In genomic region chr17:80312621-80313135, GRCh38 we compare ENCODE assay signal across 15 cellular contexts. TPM values are rescaled to one million over a fixed set of nuclear protein-coding genes. Genes with fewer than 3 reads are reported as not detected.
DNase-seq lines count a peak whose midpoint lies in the region; ATAC-seq and TF ChIP-seq lines count a peak whose summit lies in the region.
"Had no signal": no experiment of that assay in that cellular context is flagged by ENCODE, and none has a peak within 500 bp of the region (broad histone marks: within the 10 kb centered on the region; RNA-seq: fewer than 3 reads in every experiment).

No MANE protein-coding gene starts in this region.

- CTCF ChIA-PET in activated CD8-positive, alpha-beta T cell treated with anti-CD3 and anti-CD28 coated beads for 36 hours (lab: Charles Lee), result no interaction called here

- no peak for DNase-seq in activated naive CD8-positive, alpha-beta T cell treated with anti-CD3 and anti-CD28 coated beads for 36 hours
- DNase-seq in activated naive CD8-positive, alpha-beta T cell treated with anti-CD3 and anti-CD28 coated beads, Interleukin-2, amount 50 U/mL, for 24 hours, result no peak
- no peak for DNase-seq in activated CD8-positive, alpha-beta T cell treated with anti-CD3 and anti-CD28 coated beads for 36 hours
- DNase-seq in mesenteric fat pad (ENCODE audit: low spot score) (peak; percentile 37), DMS153 (lab: John Stamatoyannopoulos, UW) (no peak), NOMO-1 treated with dmso at 0.1 percent for 144 hours (lab: John Stamatoyannopoulos, UW; ENCODE audit: unreplicated experiment) (no peak)
- DNase-seq: ACHN, H7, MG63, NCI-H1105, NCI-H1694 treated with DMSO at 0.1 percent for 48 hours, PC-3 had no signal

- intact Hi-C loops in activated CD8-positive, alpha-beta T cell treated with anti-CD3 and anti-CD28 coated beads for 36 hours (cut with micrococcal nuclease), result no loop called here

- ATAC-seq in activated naive CD8-positive, alpha-beta T cell treated with anti-CD3 and anti-CD28 coated beads, Interleukin-2, amount 50 U/mL, for 24 hours, result no peak
- ATAC-seq in activated CD8-positive, alpha-beta T cell treated with anti-CD3 and anti-CD28 coated beads for 36 hours, result no peak
- ATAC-seq in GM18873 (IDR thresholded peaks at IDR 0.05; ENCODE audit: low FRiP score, unreplicated experiment), result no peak
- ATAC-seq: PC-3, Right ventricle myocardium inferior had no signal

- no peak for TF ChIP-seq CTCF in activated CD8-positive, alpha-beta T cell treated with anti-CD3 and anti-CD28 coated beads for 36 hours (IDR thresholded peaks at IDR 0.05)

- no peak overlapping the region for H3K4me3 Mint-ChIP-seq in activated naive CD8-positive, alpha-beta T cell treated with anti-CD3 and anti-CD28 coated beads for 36 hours
- H3K4me3 Mint-ChIP-seq in activated naive CD8-positive, alpha-beta T cell treated with anti-CD3 and anti-CD28 coated beads, Interleukin-2, amount 50 U/mL, for 24 hours, result no peak overlapping the region
- H3K4me3 Mint-ChIP-seq in activated CD8-positive, alpha-beta T cell treated with anti-CD3 and anti-CD28 coated beads for 36 hours, result no peak overlapping the region
- H3K4me3 Mint-ChIP-seq: CD4-positive, alpha-beta T cell had no signal

- H3K4me1 Mint-ChIP-seq in activated naive CD8-positive, alpha-beta T cell treated with anti-CD3 and anti-CD28 coated beads for 36 hours, result peaks cover 3% of the 10 kb centered on the region
- peaks cover 21% of the 10 kb centered on the region for H3K4me1 Mint-ChIP-seq in activated naive CD8-positive, alpha-beta T cell treated with anti-CD3 and anti-CD28 coated beads, Interleukin-2, amount 50 U/mL, for 24 hours
- H3K4me1 Mint-ChIP-seq in activated CD8-positive, alpha-beta T cell treated with anti-CD3 and anti-CD28 coated beads for 36 hours (ENCODE audit: low read depth), result peaks cover 8% of the 10 kb centered on the region

- POLR2A ChIA-PET in activated CD8-positive, alpha-beta T cell treated with anti-CD3 and anti-CD28 coated beads for 36 hours (lab: Charles Lee), result no interaction called here

- H3K27ac Mint-ChIP-seq in activated naive CD8-positive, alpha-beta T cell treated with anti-CD3 and anti-CD28 coated beads for 36 hours, result peak overlapping the region; percentile 11
- H3K27ac Mint-ChIP-seq in activated naive CD8-positive, alpha-beta T cell treated with anti-CD3 and anti-CD28 coated beads, Interleukin-2, amount 50 U/mL, for 24 hours, result no peak overlapping the region
- H3K27ac Mint-ChIP-seq in activated CD8-positive, alpha-beta T cell treated with anti-CD3 and anti-CD28 coated beads for 36 hours, result peak overlapping the region; percentile 49
- H3K27ac Mint-ChIP-seq: CD4-positive, alpha-beta T cell had no signal

- H3K36me3 Mint-ChIP-seq in activated naive CD8-positive, alpha-beta T cell treated with anti-CD3 and anti-CD28 coated beads for 36 hours, result peaks cover 47% of the 10 kb centered on the region
- peaks cover 56% of the 10 kb centered on the region for H3K36me3 Mint-ChIP-seq in activated naive CD8-positive, alpha-beta T cell treated with anti-CD3 and anti-CD28 coated beads, Interleukin-2, amount 50 U/mL, for 24 hours (ENCODE audit: low read depth)
- peaks cover 56% of the 10 kb centered on the region for H3K36me3 Mint-ChIP-seq in activated CD8-positive, alpha-beta T cell treated with anti-CD3 and anti-CD28 coated beads for 36 hours (ENCODE audit: low read depth)

- peaks cover 3% of the 10 kb centered on the region for H3K9me3 Mint-ChIP-seq in activated naive CD8-positive, alpha-beta T cell treated with anti-CD3 and anti-CD28 coated beads for 36 hours
- no peaks in the 10 kb centered on the region for H3K9me3 Mint-ChIP-seq in activated naive CD8-positive, alpha-beta T cell treated with anti-CD3 and anti-CD28 coated beads, Interleukin-2, amount 50 U/mL, for 24 hours
- no peaks in the 10 kb centered on the region for H3K9me3 Mint-ChIP-seq in activated CD8-positive, alpha-beta T cell treated with anti-CD3 and anti-CD28 coated beads for 36 hours
- H3K9me3 Mint-ChIP-seq: CD4-positive, alpha-beta T cell had no signal

- H3K27me3 Mint-ChIP-seq in activated naive CD8-positive, alpha-beta T cell treated with anti-CD3 and anti-CD28 coated beads for 36 hours, result peaks cover 3% of the 10 kb centered on the region
- H3K27me3 Mint-ChIP-seq in activated naive CD8-positive, alpha-beta T cell treated with anti-CD3 and anti-CD28 coated beads, Interleukin-2, amount 50 U/mL, for 24 hours, result no peaks in the 10 kb centered on the region
- no peaks in the 10 kb centered on the region for H3K27me3 Mint-ChIP-seq in activated CD8-positive, alpha-beta T cell treated with anti-CD3 and anti-CD28 coated beads for 36 hours
- H3K27me3 Mint-ChIP-seq: CD4-positive, alpha-beta T cell had no signal

RNA-seq across cellular contexts. Expression of gene RNF213, which starts 52.0 kb away (rescaled TPM):
- total RNA-seq in activated naive CD8-positive, alpha-beta T cell treated with anti-CD3 and anti-CD28 coated beads for 36 hours, result 100 to 1,000 TPM; 109 TPM
- total RNA-seq in activated CD8-positive, alpha-beta T cell treated with anti-CD3 and anti-CD28 coated beads for 36 hours, result 100 to 1,000 TPM; 131 to 142 TPM
- 168 TPM for total RNA-seq in mesenteric fat pad
